ENCODE assay signal across 11 cellular contexts in genomic region chr18:22710628-22711380, GRCh38.
DNase-seq lines count a peak whose midpoint lies in the region; ATAC-seq and TF ChIP-seq lines count a peak whose summit lies in the region.
"Had no signal": no experiment of that assay in that cellular context is flagged by ENCODE, and none has a peak within 500 bp of the region (broad histone marks: within the 10 kb centered on the region; RNA-seq: fewer than 3 reads in every experiment).

No MANE protein-coding gene starts in this region.

- no peaks in the 10 kb centered on the region for H3K9me3 Mint-ChIP-seq in activated CD8-positive, alpha-beta memory T cell treated with anti-CD3 and anti-CD28 coated beads, Interleukin-2, amount 10 ng/mL, durations not matched to agents 7 days and 5 days (ENCODE audit: low read depth)
- no peaks in the 10 kb centered on the region for H3K9me3 Mint-ChIP-seq in natural killer cell

- no peaks in the 10 kb centered on the region for H3K4me1 Mint-ChIP-seq in activated CD8-positive, alpha-beta memory T cell treated with anti-CD3 and anti-CD28 coated beads, Interleukin-2, amount 10 ng/mL, durations not matched to agents 7 days and 5 days
- no peaks in the 10 kb centered on the region for H3K4me1 Mint-ChIP-seq in natural killer cell

- in situ Hi-C loops in ACHN (cut with HindIII; ENCODE audit: low pct_ligation_motif_present, low pct_unique_long_range_greater_than_20kb, low sequenced_read_pairs) = no loop called here

- CTCF ChIA-PET in activated CD8-positive, alpha-beta memory T cell treated with anti-CD3 and anti-CD28 coated beads, Interleukin-2, amount 10 ng/mL, durations not matched to agents 7 days and 5 days (lab: Charles Lee) = no interaction called here

- no peaks in the 10 kb centered on the region for H3K27me3 ChIP-seq in SJSA1 (replicated peaks)
- H3K27me3 ChIP-seq: BLaER1 treated with 17β-estradiol and CSF1 and Interleukin-3, amounts not matched to agents 10 nM and 100 nM had no signal

- intact Hi-C loops in natural killer cell (cut with micrococcal nuclease) = no loop called here

- H3K4me3 Mint-ChIP-seq in activated CD8-positive, alpha-beta memory T cell treated with anti-CD3 and anti-CD28 coated beads, Interleukin-2, amount 10 ng/mL, durations not matched to agents 7 days and 5 days = no peak overlapping the region
- H3K4me3 Mint-ChIP-seq in natural killer cell = no peak overlapping the region

- H3K27ac ChIP-seq in SJSA1 = peak overlapping the region; percentile 27; the same call in 1 of the 2 replicates
- H3K27ac ChIP-seq: BLaER1 treated with 17β-estradiol and CSF1 and Interleukin-3, amounts not matched to agents 10 nM and 100 nM had no signal

- H3K4me3 ChIP-seq in SJSA1 = peak overlapping the region; percentile 32
- H3K4me3 ChIP-seq in fibroblast of villous mesenchyme (ENCODE audit: low read depth, low read length) = peak overlapping the region; percentile 55
- H3K4me3 ChIP-seq: BLaER1 treated with 17β-estradiol and CSF1 and Interleukin-3, amounts not matched to agents 10 nM and 100 nM had no signal

- no peaks in the 10 kb centered on the region for H3K36me3 Mint-ChIP-seq in activated CD8-positive, alpha-beta memory T cell treated with anti-CD3 and anti-CD28 coated beads, Interleukin-2, amount 10 ng/mL, durations not matched to agents 7 days and 5 days
- no peaks in the 10 kb centered on the region for H3K36me3 Mint-ChIP-seq in natural killer cell

- no peak overlapping the region for H3K27ac Mint-ChIP-seq in activated CD8-positive, alpha-beta memory T cell treated with anti-CD3 and anti-CD28 coated beads, Interleukin-2, amount 10 ng/mL, durations not matched to agents 7 days and 5 days
- H3K27ac Mint-ChIP-seq in natural killer cell = no peak overlapping the region

- peaks cover 7% of the 10 kb centered on the region for H3K4me1 ChIP-seq in SJSA1 (replicated peaks)

- no peaks in the 10 kb centered on the region for H3K36me3 ChIP-seq in SJSA1
- H3K36me3 ChIP-seq: BLaER1 treated with 17β-estradiol and CSF1 and Interleukin-3, amounts not matched to agents 10 nM and 100 nM had no signal

- ATAC-seq in omental fat pad (ENCODE audit: low FRiP score) (peak; percentile 70), natural killer cell (no peak)
- ATAC-seq in activated CD8-positive, alpha-beta memory T cell treated with anti-CD3 and anti-CD28 coated beads, Interleukin-2, amount 10 ng/mL, durations not matched to agents 7 days and 5 days = no peak
- ATAC-seq: activated CD4-positive, CD25-positive, alpha-beta regulatory T cell treated with anti-CD3 and anti-CD28 coated beads, Interleukin-2, amount 50 U/mL, for 24 hours had no signal

- DNase-seq in ACHN (peak; percentile 65), SJSA1 (ENCODE audit: low read depth in 1 of 2, low spot score in 2 of 2) (peak; percentile 55 to 57), fibroblast of villous mesenchyme (ENCODE audit: low read depth) (peak; percentile 50), omental fat pad (ENCODE audit: low spot score) (peak; percentile 49), GM20000 (ENCODE audit: low spot score) (no peak), SW 1271 (lab: John Stamatoyannopoulos, UW) (no peak), natural killer cell (no peak)
- DNase-seq in activated CD8-positive, alpha-beta memory T cell treated with anti-CD3 and anti-CD28 coated beads, Interleukin-2, amount 10 ng/mL, durations not matched to agents 7 days and 5 days = no peak
- DNase-seq: hippocampal formation had no signal

- peaks cover 7% of the 10 kb centered on the region for H3K27me3 Mint-ChIP-seq in activated CD8-positive, alpha-beta memory T cell treated with anti-CD3 and anti-CD28 coated beads, Interleukin-2, amount 10 ng/mL, durations not matched to agents 7 days and 5 days
- H3K27me3 Mint-ChIP-seq in natural killer cell (ENCODE audit: low read depth in 2 of 2) = peaks cover 4 to 7% of the 10 kb centered on the region in 2 donors

- TF ChIP-seq CTCF in fibroblast of villous mesenchyme (IDR thresholded peaks at IDR 0.05; ENCODE audit: insufficient read depth, low read depth, low read length) = no peak
- TF ChIP-seq CTCF in omental fat pad (IDR thresholded peaks at IDR 0.05) = no peak
- TF ChIP-seq CTCF in GM20000 (IDR thresholded peaks at IDR 0.05; ENCODE audit: extremely low read depth, missing control alignments) = no peak
- no peak for TF ChIP-seq CTCF in natural killer cell (IDR thresholded peaks at IDR 0.05)

- H3K9me3 ChIP-seq in SJSA1 (replicated peaks) = no peaks in the 10 kb centered on the region
- H3K9me3 ChIP-seq: BLaER1 treated with 17β-estradiol and CSF1 and Interleukin-3, amounts not matched to agents 10 nM and 100 nM had no signal

Comparison
In these comparisons a context has a peak if more than half of its experiments do, and no peak if none do; other contexts are left out.
1. DNase-seq: peak in ACHN (single experiment), SJSA1 (2 of 2), fibroblast of villous mesenchyme (single experiment) and omental fat pad (single experiment); none in GM20000 (single experiment), activated CD8-positive, alpha-beta memory T cell treated with anti-CD3 and anti-CD28 coated beads, Interleukin-2, amount 10 ng/mL, durations not matched to agents 7 days and 5 days (single experiment), SW 1271 (0 of 2) and natural killer cell (single experiment).